ENCODE assay signal across 6 cellular contexts in the genomic region with DNA sequence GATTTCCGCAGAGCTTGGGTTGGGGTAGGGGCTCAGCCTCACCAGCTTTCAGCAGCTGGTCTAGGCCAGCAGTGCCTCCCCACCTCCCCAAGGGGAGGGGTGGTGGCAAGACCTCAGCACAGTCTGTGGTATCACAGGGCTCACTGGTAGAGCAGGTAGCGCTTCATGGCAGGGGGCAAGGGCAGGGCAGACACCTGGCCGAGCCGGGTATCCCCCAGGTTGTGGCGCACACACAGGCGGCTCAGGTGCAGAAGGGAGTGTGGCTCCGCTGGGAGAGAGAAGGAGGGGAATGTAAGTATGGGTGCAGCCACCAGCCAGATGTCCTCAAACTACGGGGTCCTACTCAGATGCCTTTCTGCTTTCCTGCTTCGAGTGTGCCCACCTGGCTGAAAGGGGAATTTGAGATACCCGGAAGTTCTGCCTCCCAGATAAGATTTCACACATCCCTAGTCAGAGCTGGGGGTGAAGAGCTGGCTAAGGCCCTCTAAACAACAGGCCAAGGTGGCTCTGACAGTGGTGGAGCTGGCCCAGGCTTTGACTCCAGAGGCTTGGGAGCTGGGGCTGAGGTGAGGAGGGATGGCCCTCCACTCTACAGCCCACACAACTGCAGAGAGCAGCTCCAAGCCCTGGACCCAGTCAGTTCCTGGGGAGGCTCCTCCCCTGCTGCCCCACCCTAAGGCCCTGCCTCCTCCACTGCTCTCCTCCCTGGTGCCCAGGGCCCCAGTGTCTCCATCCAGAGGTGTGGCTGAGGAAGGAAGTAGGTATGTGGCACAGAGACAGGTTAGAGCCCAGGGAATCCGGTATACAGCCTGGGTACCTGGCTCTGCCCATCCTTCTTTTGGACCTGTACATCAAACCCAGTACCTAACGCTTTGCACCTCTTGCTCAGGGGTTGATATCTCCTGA. TPM values are rescaled to one million over a fixed set of nuclear protein-coding genes. Genes with fewer than 3 reads are reported as not detected.
DNase-seq lines count a peak whose midpoint lies in the region; ATAC-seq, FAIRE-seq and TF ChIP-seq lines count a peak whose summit lies in the region.

No MANE protein-coding gene starts in this region.

- FAIRE-seq in GM12892 (lab: Jason Lieb, UNC), result peak; percentile 58

- H3K4me3 ChIP-seq in PC-9, result peak overlapping the region; percentile 84

- no peaks in the 10 kb centered on the region for H3K9me3 ChIP-seq in PC-9 (ENCODE audit: insufficient read depth, low read depth)

- H3K36me3 ChIP-seq in PC-9 (ENCODE audit: low read depth), result peaks cover 12% of the 10 kb centered on the region; the same call in 1 of the 2 replicates

- H3K27ac ChIP-seq in PC-9, result no peak overlapping the region

- BruUV-seq in PC-9 (replicated peaks; lab: Mats Ljungman, UMichigan), result no TSS peak

- no peak for TF ChIP-seq CTCF in PC-9 (conservative IDR thresholded peaks at IDR 0.05)

- H4K20me1 ChIP-seq in PC-9 (ENCODE audit: insufficient read depth), result peaks cover 41% of the 10 kb centered on the region

- H3K4me2 ChIP-seq in PC-9, result peak overlapping the region; percentile 96

- peaks cover 71% of the 10 kb centered on the region for H3F3A ChIP-seq in PC-9 (ENCODE audit: insufficient read depth, low read depth)

- no peaks in the 10 kb centered on the region for H3K27me3 ChIP-seq in PC-9 (ENCODE audit: insufficient read depth, low read depth)

- POLR2A ChIA-PET in PC-9 (lab: Charles Lee; ENCODE audit: unreplicated experiment), result interaction anchor here (0.6 to 2.8 kb wide), 4 partner anchors 20 to 1590 kb away, joined by 3 to 20 read pairs (median 10); partner anchors contain the start of genes C12orf57 and RNU7-1

- DNase-seq in GM12892 (ENCODE audit: insufficient read length) (no peak), PC-9 (peak; percentile 79 to 82), erythroblast (lab: John Stamatoyannopoulos, UW) (peak; percentile 54)
- DNase-seq in stimulated activated CD4-positive, alpha-beta T cell treated with anti-CD3 and anti-CD28 coated beads, Interleukin-15, amount 100 ng/mL, for 24 hours, result peak; percentile 73

- no peak for ATAC-seq in HG03469 (IDR thresholded peaks at IDR 0.05; ENCODE audit: unreplicated experiment)
- no peak for ATAC-seq in GM19463 (IDR thresholded peaks at IDR 0.05; ENCODE audit: unreplicated experiment)

- CTCF ChIA-PET in PC-9 (lab: Charles Lee), result interaction anchor here (0.9 to 2.6 kb wide), 3 partner anchors 54 to 237 kb away, joined by 3 to 11 read pairs (median 4); no protein-coding TSS in a partner anchor

- peak; percentile 51; the same call in 1 of the 2 replicates for TF ChIP-seq POLR2A in GM12892 (IDR thresholded peaks at IDR 0.05; ENCODE audit: low read depth, low read length)
- peak; percentile 62 for TF ChIP-seq POLR2A in erythroblast (IDR thresholded peaks at IDR 0.05; ENCODE audit: low read length)

- intact Hi-C loops in PC-9 (cut with micrococcal nuclease; ENCODE audit: unreplicated experiment), result loop anchor here (1.0 to 5.0 kb wide), 2 partner anchors 75 to 221 kb away; partner anchors contain the start of gene C1R

- H3K79me2 ChIP-seq in PC-9 (ENCODE audit: low read depth), result peaks cover 39% of the 10 kb centered on the region

- no peaks in the 10 kb centered on the region for H3K9me2 ChIP-seq in PC-9 (ENCODE audit: insufficient read depth)

- peaks cover 41% of the 10 kb centered on the region for H3K4me1 ChIP-seq in PC-9 (replicated peaks; ENCODE audit: insufficient read depth)

- H2AFZ ChIP-seq in PC-9, result no peak overlapping the region

RNA-seq across cellular contexts. Expression of gene SPSB2, which starts 1.8 kb away (rescaled TPM):
- polyA plus RNA-seq in GM12892 (2012; ENCODE audit: missing spikeins), result 3.2 TPM
- 28.9 and 30.1 TPM in 2 replicates for total RNA-seq in PC-9 (2021)

RNA-seq across cellular contexts. Expression of gene TPI1, which starts 4.0 kb away (rescaled TPM):
- polyA plus RNA-seq in GM12892 (2012; ENCODE audit: missing spikeins), result 1,446 TPM
- 1,080 and 1,199 TPM in 2 replicates for total RNA-seq in PC-9 (2021)

RNA-seq across cellular contexts. Expression of gene USP5, which starts 19.4 kb away (rescaled TPM):
- 43.9 TPM for polyA plus RNA-seq in GM12892 (2012; ENCODE audit: missing spikeins)
- total RNA-seq in PC-9 (2021), result 267 and 308 TPM in 2 replicates

RNA-seq across cellular contexts. Expression of gene CDCA3, which starts 20.2 kb away (rescaled TPM):
- 33.6 TPM for polyA plus RNA-seq in GM12892 (2012; ENCODE audit: missing spikeins)
- 104 and 125 TPM in 2 replicates for total RNA-seq in PC-9 (2021)

RNA-seq across cellular contexts. Expression of gene GNB3, which starts 30.6 kb away (rescaled TPM):
- 0.85 TPM for polyA plus RNA-seq in GM12892 (2012; ENCODE audit: missing spikeins)
- total RNA-seq in PC-9 (2021), result not detected in 2 replicates
